Comparison of ENCODE assay signal across 19 cellular contexts in genomic region chr7:28646371-28647075, GRCh38.
DNase-seq lines count a peak whose midpoint lies in the region; ATAC-seq, FAIRE-seq and TF ChIP-seq lines count a peak whose summit lies in the region.
"Had no signal": no experiment of that assay in that cellular context is flagged by ENCODE, and none has a peak within 500 bp of the region (broad histone marks: within the 10 kb centered on the region; RNA-seq: fewer than 3 reads in every experiment).

No MANE protein-coding gene starts in this region.

- TF ChIP-seq CTCF in K562 (IDR thresholded peaks at IDR 0.05 in 2 of 3, conservative IDR thresholded peaks at IDR 0.05 in 1 of 3; ENCODE audit: insufficient read depth in 2 of 3, low read depth in 1 of 3, low read length in 3 of 3) (no peak), osteoblast (IDR thresholded peaks at IDR 0.05; ENCODE audit: extremely low read depth, low read depth, low read length) (no peak)

- H3K4me3 ChIP-seq in K562 (no peak overlapping the region), osteoblast (ENCODE audit: insufficient read depth, low read length) (no peak overlapping the region)
- H3K4me3 ChIP-seq: BLaER1 treated with 17β-estradiol and CSF1 and Interleukin-3, amounts not matched to agents 10 nM and 100 nM had no signal

- H4K20me1 ChIP-seq in K562 (replicated peaks; ENCODE audit: control insufficient read depth, insufficient read depth, low read length): no peaks in the 10 kb centered on the region
- H4K20me1 ChIP-seq in osteoblast (ENCODE audit: insufficient read depth, low read length): no peaks in the 10 kb centered on the region
- H4K20me1 ChIP-seq: BLaER1 treated with 17β-estradiol and CSF1 and Interleukin-3, amounts not matched to agents 10 nM and 100 nM had no signal

- no peak for ATAC-seq in K562
- ATAC-seq: HCT116, HepG2 had no signal

- no peaks in the 10 kb centered on the region for H3K79me2 ChIP-seq in K562 (ENCODE audit: control insufficient read depth, insufficient read depth, low read length)
- no peaks in the 10 kb centered on the region for H3K79me2 ChIP-seq in osteoblast (ENCODE audit: insufficient read depth, low read length)

- 0% methylated on average over 3 of the region's 3 CpGs for WGBS in K562 (ENCODE audit: insufficient coverage, low coverage, missing lambda C conversion rate)

- H3K9me3 ChIP-seq in K562 (replicated peaks; ENCODE audit: control insufficient read depth, insufficient read depth, low read depth, low read length) (no peaks in the 10 kb centered on the region), osteoblast (ENCODE audit: low read depth, low read length) (no peaks in the 10 kb centered on the region)

- FAIRE-seq in K562 (lab: Jason Lieb, UNC): no peak
- FAIRE-seq: GM12892, HepG2 had no signal

- TF ChIP-seq POLR2A in K562 (conservative IDR thresholded peaks at IDR 0.05): no peak

- no peak for TF ChIP-seq EP300 in K562 (IDR thresholded peaks at IDR 0.05; ENCODE audit: low read length)

- TF ChIP-seq RAD21 in K562 (CRISPR knock-in tag; conservative IDR thresholded peaks at IDR 0.05 in 1 of 2, IDR thresholded peaks at IDR 0.05 in 1 of 2): no peak

- H3K4me2 ChIP-seq in K562 (ENCODE audit: insufficient read depth, low read length) (no peak overlapping the region), osteoblast (ENCODE audit: insufficient read depth, low read length) (no peak overlapping the region)
- H3K4me2 ChIP-seq: BLaER1 treated with 17β-estradiol and CSF1 and Interleukin-3, amounts not matched to agents 10 nM and 100 nM had no signal

- POLR2A ChIA-PET in K562 (lab: Yijun Ruan, JAX): interaction anchor here (0.6 kb wide), 1 partner anchor 706 kb away, joined by 3 read pairs; no protein-coding TSS in a partner anchor

- CTCF ChIA-PET in K562 (lab: Yijun Ruan, JAX; ENCODE audit: low intra/inter-chr PET ratio): no interaction called here

- DNase-seq in OCI-M1 (lab: John Stamatoyannopoulos, UW) (peak; percentile 1), K562 (ENCODE audit: extremely low read depth in 1 of 4, low spot score in 3 of 4) (peak in 1 of 4 experiments; percentile 14), osteoblast (ENCODE audit: insufficient read length, low spot score, missing footprints) (peak; percentile 11), UCSD-AML1 (lab: John Stamatoyannopoulos, UW; ENCODE audit: unreplicated experiment) (no peak), kidney glomerular epithelial cell (lab: John Stamatoyannopoulos, UW) (no peak)
- DNase-seq: CD4-positive, CD25-positive, alpha-beta regulatory T cell; CD8-positive, alpha-beta memory T cell; COR-L47; DMS 273 treated with DMSO at 0.1 percent for 48 hours; DMS79; GDM1; GOT3; H7; HFFc6 had no signal

- H3K9ac ChIP-seq in K562 (ENCODE audit: insufficient read depth in 1 of 2, low read depth in 2 of 2, low read length in 2 of 2): no peak overlapping the region
- H3K9ac ChIP-seq: BLaER1 treated with 17β-estradiol and CSF1 and Interleukin-3, amounts not matched to agents 10 nM and 100 nM had no signal

- H3K9me1 ChIP-seq in K562 (ENCODE audit: control insufficient read depth, insufficient read depth, low read length): no peaks in the 10 kb centered on the region

- in situ Hi-C loops in K562 (cut with MboI): no loop called here

- H3K27me3 ChIP-seq in K562 (ENCODE audit: control insufficient read depth in 2 of 2, insufficient read depth in 2 of 2, low read length in 2 of 2) (no peaks in the 10 kb centered on the region), osteoblast (ENCODE audit: insufficient read depth, low read length) (no peaks in the 10 kb centered on the region)
- H3K27me3 ChIP-seq: BLaER1 treated with 17β-estradiol and CSF1 and Interleukin-3, amounts not matched to agents 10 nM and 100 nM had no signal

- H3K4me1 ChIP-seq in K562 (replicated peaks in 1 of 2; ENCODE audit: control insufficient read depth in 2 of 2, insufficient read depth in 2 of 2, low read length in 2 of 2) (no peaks in the 10 kb centered on the region), osteoblast (ENCODE audit: insufficient read depth, low read length) (no peaks in the 10 kb centered on the region)
- H3K4me1 ChIP-seq: BLaER1 treated with 17β-estradiol and CSF1 and Interleukin-3, amounts not matched to agents 10 nM and 100 nM had no signal

- BruUV-seq in K562 (replicated peaks; lab: Mats Ljungman, UMichigan): no TSS peak

- H3K36me3 ChIP-seq in K562 (ENCODE audit: control insufficient read depth, insufficient read depth, low read length) (no peaks in the 10 kb centered on the region), osteoblast (ENCODE audit: insufficient read depth, low read length) (no peaks in the 10 kb centered on the region)
- H3K36me3 ChIP-seq: BLaER1 treated with 17β-estradiol and CSF1 and Interleukin-3, amounts not matched to agents 10 nM and 100 nM had no signal

- H3K27ac ChIP-seq in K562 (ENCODE audit: extremely low read depth, low read depth, low read length): no peak overlapping the region
- H3K27ac ChIP-seq in osteoblast (ENCODE audit: low read depth, low read length): no peak overlapping the region
- peak overlapping the region; percentile 6 for H3K27ac ChIP-seq in temporal lobe (ENCODE audit: low read depth, low read length)
- H3K27ac ChIP-seq: BLaER1 treated with 17β-estradiol and CSF1 and Interleukin-3, amounts not matched to agents 10 nM and 100 nM had no signal

- no peak overlapping the region for H2AFZ ChIP-seq in K562 (ENCODE audit: low read depth, low read length)
- H2AFZ ChIP-seq in osteoblast (ENCODE audit: low read length): no peak overlapping the region

- intact Hi-C loops in K562 (cut with micrococcal nuclease): no loop called here

TF ChIP-seq in K562, 482 proteins besides CTCF, POLR2A, EP300 and RAD21:
- TF ChIP-seq ETS2 (tag; IDR thresholded peaks at IDR 0.05; ENCODE audit: borderline replicate concordance, poor library complexity, severe bottlenecking): no peak
- no peak for TF ChIP-seq ZNF143 (CRISPR knock-in tag; IDR thresholded peaks at IDR 0.05)
- peak; percentile 49 for TF ChIP-seq RFX1 (IDR thresholded peaks at IDR 0.05)
- no peak for TF ChIP-seq HDGF (IDR thresholded peaks at IDR 0.05)
- no peak for TF ChIP-seq SMARCA4 (IDR thresholded peaks at IDR 0.05)
- TF ChIP-seq TEAD2 (tag; IDR thresholded peaks at IDR 0.05): no peak
- peak; percentile 43; the same call in 1 of the 2 replicates for TF ChIP-seq TCF3 (CRISPR knock-in tag; IDR thresholded peaks at IDR 0.05)
- TF ChIP-seq ZNF175 (CRISPR knock-in tag; IDR thresholded peaks at IDR 0.05; ENCODE audit: low read depth): no peak
- TF ChIP-seq MYNN (IDR thresholded peaks at IDR 0.05): peak; percentile 87
- TF ChIP-seq MYNN (CRISPR knock-in tag; IDR thresholded peaks at IDR 0.05): no peak
- TF ChIP-seq TEAD4 (IDR thresholded peaks at IDR 0.05; ENCODE audit: low read length): peak; percentile 41; the same call in 1 of the 2 replicates
- TF ChIP-seq TEAD4 (CRISPR knock-in tag; IDR thresholded peaks at IDR 0.05; ENCODE audit: borderline replicate concordance): no peak
- TF ChIP-seq CBFA2T3 (IDR thresholded peaks at IDR 0.05): peak; percentile 29; the same call in 1 of the 2 replicates

Comparison
In these comparisons a context has a peak if more than half of its experiments do, and no peak if none do; other contexts are left out.
1. DNase-seq: peak in OCI-M1 (single experiment) and osteoblast (single experiment); none in UCSD-AML1 (single experiment) and kidney glomerular epithelial cell (single experiment).